In the genomic region with DNA sequence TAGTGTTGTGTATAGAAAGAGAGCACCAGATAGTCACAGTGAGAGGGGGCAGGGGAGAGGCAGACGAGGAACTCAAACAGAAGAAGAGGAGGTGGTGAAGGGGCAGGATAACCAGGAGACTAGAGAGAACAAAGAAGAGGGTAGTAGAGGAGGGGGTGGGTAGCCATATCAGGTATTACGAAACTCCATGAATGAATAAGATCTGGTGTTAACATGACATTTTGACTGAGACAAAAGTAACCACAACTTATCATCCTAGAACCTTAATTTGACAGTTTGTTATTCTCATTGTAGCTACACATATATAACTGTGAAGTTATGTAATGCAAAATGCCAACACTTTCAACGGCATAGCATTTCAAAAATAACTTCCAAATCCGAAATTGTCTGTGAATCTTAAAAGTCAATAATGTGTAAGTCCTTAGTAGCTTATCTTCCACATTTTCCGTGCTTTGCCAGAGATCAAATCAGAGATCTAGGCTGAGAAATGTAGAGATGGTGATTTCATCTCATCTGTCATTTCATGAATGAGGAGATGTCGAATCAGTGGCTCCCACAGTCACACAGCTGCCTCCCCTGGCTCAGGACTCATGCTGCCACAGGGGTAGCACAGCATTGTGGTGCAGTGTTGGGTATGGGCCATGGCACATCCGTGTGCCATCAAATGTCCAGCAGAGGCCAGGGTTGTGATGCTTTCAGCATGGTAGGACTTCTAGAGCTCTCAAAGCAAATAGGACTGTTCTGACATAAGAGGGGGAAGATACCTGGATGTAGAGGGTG, we compare ENCODE assay signal across 16 cellular contexts.
DNase-seq lines count a peak whose midpoint lies in the region; ATAC-seq, FAIRE-seq and TF ChIP-seq lines count a peak whose summit lies in the region.
"Had no signal": no experiment of that assay in that cellular context is flagged by ENCODE, and none has a peak within 500 bp of the region (broad histone marks: within the 10 kb centered on the region; RNA-seq: fewer than 3 reads in every experiment).

No MANE protein-coding gene starts in this region.

- peak; percentile 70 for FAIRE-seq in GM12878 (lab: Jason Lieb, UNC)

- POLR2A ChIA-PET in GM12878 (lab: Charles Lee), result interaction anchor here (0.6 to 3.8 kb wide), 8 partner anchors 9 to 523 kb away, joined by 3 to 22 read pairs (median 5); no protein-coding TSS in a partner anchor

- WGBS in GM12878 (ENCODE audit: insufficient coverage, insufficient replicate concordance, low lambda C conversion rate, missing lambda C conversion rate), result 11% methylated on average over 7 of the region's 7 CpGs

- peak overlapping the region; percentile 21 to 47 for H3K4me3 Mint-ChIP-seq in stimulated activated naive CD8-positive, alpha-beta T cell treated with anti-CD3 and anti-CD28 coated beads, Interleukin-15, amount 100 ng/mL, for 72 hours
- H3K4me3 Mint-ChIP-seq: activated naive CD8-positive, alpha-beta T cell treated with anti-CD3 and anti-CD28 coated beads, Interleukin-2, amount 10 ng/mL, durations not matched to agents 7 days and 5 days had no signal

- SMC1A ChIA-PET in GM12878 (lab: Charles Lee; ENCODE audit: uncharacterized antibody, unreplicated experiment), result interaction anchor here (0.6 to 5.0 kb wide), 25 partner anchors 9 to 379 kb away, joined by 3 to 57 read pairs (median 4); no protein-coding TSS in a partner anchor

- no peak overlapping the region; the same call in 1 of the 2 replicates for H2AFZ ChIP-seq in GM12878 (ENCODE audit: control insufficient read depth, low read depth, low read length)

- no TSS peak for BruUV-seq in GM12878 (replicated peaks; lab: Mats Ljungman, UMichigan)

- ATAC-seq in HG02884 (IDR thresholded peaks at IDR 0.05; ENCODE audit: unreplicated experiment), result peak; percentile 53
- ATAC-seq in GM12878, result peak; percentile 85
- peak; percentile 84 for ATAC-seq in stimulated activated naive CD8-positive, alpha-beta T cell treated with anti-CD3 and anti-CD28 coated beads, Interleukin-15, amount 100 ng/mL, for 72 hours
- no peak for ATAC-seq in HG02981 (IDR thresholded peaks at IDR 0.05; ENCODE audit: unreplicated experiment)

- no peaks in the 10 kb centered on the region for H3K9me3 Mint-ChIP-seq in stimulated activated naive CD8-positive, alpha-beta T cell treated with anti-CD3 and anti-CD28 coated beads, Interleukin-15, amount 100 ng/mL, for 72 hours
- H3K9me3 Mint-ChIP-seq: activated naive CD8-positive, alpha-beta T cell treated with anti-CD3 and anti-CD28 coated beads, Interleukin-2, amount 10 ng/mL, durations not matched to agents 7 days and 5 days had no signal

- H3K27me3 Mint-ChIP-seq in stimulated activated naive CD8-positive, alpha-beta T cell treated with anti-CD3 and anti-CD28 coated beads, Interleukin-15, amount 100 ng/mL, for 72 hours, result no peaks in the 10 kb centered on the region

- peaks cover 17% of the 10 kb centered on the region for H3K4me1 ChIP-seq in GM12878 (ENCODE audit: control insufficient read depth, insufficient read depth, low read length)

- no peaks in the 10 kb centered on the region for H4K20me1 ChIP-seq in GM12878 (ENCODE audit: control insufficient read depth, insufficient read depth)
- H4K20me1 ChIP-seq: BLaER1 treated with 17β-estradiol and CSF1 and Interleukin-3, amounts not matched to agents 10 nM and 100 nM had no signal

- H3K4me3 ChIP-seq in GM12878, result no peak overlapping the region
- H3K4me3 ChIP-seq: BLaER1 treated with 17β-estradiol and CSF1 and Interleukin-3, amounts not matched to agents 10 nM and 100 nM had no signal

- H3K4me1 Mint-ChIP-seq in stimulated activated naive CD8-positive, alpha-beta T cell treated with anti-CD3 and anti-CD28 coated beads, Interleukin-15, amount 100 ng/mL, for 72 hours, result peaks cover 18% of the 10 kb centered on the region
- H3K4me1 Mint-ChIP-seq: naive B cell had no signal

- in situ Hi-C loops in GM12878 (cut with MboI), result loop anchor here (10.0 kb wide), 1 partner anchor 520 kb away; no protein-coding TSS in a partner anchor

- H3K27ac Mint-ChIP-seq in stimulated activated naive CD8-positive, alpha-beta T cell treated with anti-CD3 and anti-CD28 coated beads, Interleukin-15, amount 100 ng/mL, for 72 hours, result peak overlapping the region; percentile 35 to 44
- H3K27ac Mint-ChIP-seq: activated naive CD8-positive, alpha-beta T cell treated with anti-CD3 and anti-CD28 coated beads, Interleukin-2, amount 10 ng/mL, durations not matched to agents 7 days and 5 days; naive B cell had no signal

- no peaks in the 10 kb centered on the region for H3K27me3 ChIP-seq in GM12878 (replicated peaks in 1 of 2; ENCODE audit: control insufficient read depth in 2 of 2, insufficient read depth in 2 of 2, low read length in 1 of 2)
- H3K27me3 ChIP-seq: BLaER1 treated with 17β-estradiol and CSF1 and Interleukin-3, amounts not matched to agents 10 nM and 100 nM had no signal

- peak overlapping the region; percentile 39 for H3K4me2 ChIP-seq in GM12878 (ENCODE audit: control insufficient read depth, insufficient read depth)
- H3K4me2 ChIP-seq: BLaER1 treated with 17β-estradiol and CSF1 and Interleukin-3, amounts not matched to agents 10 nM and 100 nM had no signal

- CTCF ChIA-PET in GM12878 (lab: Yijun Ruan, JAX), result interaction anchor here (0.8 to 5.8 kb wide), 15 partner anchors 12 to 522 kb away, joined by 3 to 56 read pairs (median 3); no protein-coding TSS in a partner anchor

- peak; percentile 92 to 96; a peak in 3 of 4 replicates for TF ChIP-seq EP300 in GM12878 (IDR thresholded peaks at IDR 0.05; ENCODE audit: borderline replicate concordance in 1 of 2, control insufficient read depth in 1 of 2, low read depth in 2 of 2, low read length in 2 of 2)

- no peak overlapping the region; the same call in 1 of the 2 replicates for H3K27ac ChIP-seq in GM12878 (ENCODE audit: control insufficient read depth, insufficient read depth)
- H3K27ac ChIP-seq: BLaER1 treated with 17β-estradiol and CSF1 and Interleukin-3, amounts not matched to agents 10 nM and 100 nM; epithelial cell of prostate had no signal

- TF ChIP-seq POLR2A in GM12878 (IDR thresholded peaks at IDR 0.05; ENCODE audit: low read depth, low read length), result no peak

- peak in 2 of 3 experiments; percentile 11 to 36; a peak in 3 of 6 replicates for TF ChIP-seq CTCF in GM12878 (IDR thresholded peaks at IDR 0.05 in 2 of 3, conservative IDR thresholded peaks at IDR 0.05 in 1 of 3; ENCODE audit: control insufficient read depth in 2 of 3, extremely low read depth in 1 of 3, insufficient read depth in 1 of 3, low read depth in 3 of 3, low read length in 3 of 3)

- peak; percentile 17 to 35 for DNase-seq in stimulated activated CD4-positive, alpha-beta T cell treated with anti-CD3 and anti-CD28 coated beads, Interleukin-15, amount 100 ng/mL, for 48 hours (ENCODE audit: low read depth in 2 of 2)
- no peak for DNase-seq in stimulated activated CD4-positive, alpha-beta T cell treated with anti-CD3 and anti-CD28 coated beads, Interleukin-12 subunit alpha, Interleukin-12 subunit beta, amount 100 ng/mL, for 4 hours
- DNase-seq in GM12878 (ENCODE audit: low read depth, low spot score) (no peak), NCI-H446 treated with DMSO at 0.1 percent for 48 hours (lab: John Stamatoyannopoulos, UW) (no peak), pons (ENCODE audit: low spot score) (no peak)
- DNase-seq in stimulated activated naive CD8-positive, alpha-beta T cell treated with anti-CD3 and anti-CD28 coated beads, Interleukin-15, amount 100 ng/mL, for 72 hours, result peak; percentile 8 to 34
- DNase-seq: activated CD4-positive, alpha-beta T cell treated with anti-CD3 and anti-CD28 coated beads for 4 hours; activated naive CD8-positive, alpha-beta T cell treated with anti-CD3 and anti-CD28 coated beads, Interleukin-2, amount 10 ng/mL, durations not matched to agents 7 days and 5 days; naive B cell; NCI-H1105 treated with DMSO at 0.1 percent for 48 hours; NCI-H345; retina had no signal

- H3K36me3 ChIP-seq in GM12878 (ENCODE audit: control insufficient read depth in 2 of 2, insufficient read depth in 2 of 2, low read length in 1 of 2), result no peaks in the 10 kb centered on the region

- RAD21 ChIA-PET in GM12878 (lab: Charles Lee; ENCODE audit: unreplicated experiment), result interaction anchor here (0.7 to 7.8 kb wide), 16 partner anchors 12 to 390 kb away, joined by 3 to 69 read pairs (median 4); a partner anchor contains a TSS

- no peaks in the 10 kb centered on the region for H3K9me3 ChIP-seq in GM12878 (replicated peaks; ENCODE audit: control insufficient read depth, insufficient read depth, low read length)
- H3K9me3 ChIP-seq: BLaER1 treated with 17β-estradiol and CSF1 and Interleukin-3, amounts not matched to agents 10 nM and 100 nM had no signal

- no peaks in the 10 kb centered on the region for H3K79me2 ChIP-seq in GM12878 (ENCODE audit: control insufficient read depth, insufficient read depth, low read length)

- intact Hi-C loops in GM12878 (cut with micrococcal nuclease; ENCODE audit: unreplicated experiment), result loop anchor here (5.0 kb wide), 3 partner anchors 38 to 372 kb away; no protein-coding TSS in a partner anchor

- no peak overlapping the region for H3K9ac ChIP-seq in GM12878 (ENCODE audit: control insufficient read depth, insufficient read depth, low read length)
- H3K9ac ChIP-seq: BLaER1 treated with 17β-estradiol and CSF1 and Interleukin-3, amounts not matched to agents 10 nM and 100 nM had no signal

- TF ChIP-seq RAD21 in GM12878 (IDR thresholded peaks at IDR 0.05; ENCODE audit: insufficient read depth, low read depth, low read length), result peak; percentile 18; the same call in 1 of the 2 replicates

TF ChIP-seq in GM12878, 131 proteins besides CTCF, POLR2A, EP300 and RAD21 (continues in another document):
- TF ChIP-seq SRF (IDR thresholded peaks at IDR 0.05; ENCODE audit: low read depth in 2 of 2, low read length in 2 of 2) (0 out of 4 replicates have a peak, but pooled peaks of 1 of the 2 experiments have one; percentile 47), TCF3 (IDR thresholded peaks at IDR 0.05; ENCODE audit: borderline replicate concordance, insufficient read depth, low read depth, low read length) (no peak), HDGF (IDR thresholded peaks at IDR 0.05) (0 out of 2 replicates have a peak, but pooled peaks have one; percentile 6), NR2F1 (conservative IDR thresholded peaks at IDR 0.05) (peak; percentile 69; the same call in 1 of the 2 replicates)
- TF ChIP-seq, protein P1, sequence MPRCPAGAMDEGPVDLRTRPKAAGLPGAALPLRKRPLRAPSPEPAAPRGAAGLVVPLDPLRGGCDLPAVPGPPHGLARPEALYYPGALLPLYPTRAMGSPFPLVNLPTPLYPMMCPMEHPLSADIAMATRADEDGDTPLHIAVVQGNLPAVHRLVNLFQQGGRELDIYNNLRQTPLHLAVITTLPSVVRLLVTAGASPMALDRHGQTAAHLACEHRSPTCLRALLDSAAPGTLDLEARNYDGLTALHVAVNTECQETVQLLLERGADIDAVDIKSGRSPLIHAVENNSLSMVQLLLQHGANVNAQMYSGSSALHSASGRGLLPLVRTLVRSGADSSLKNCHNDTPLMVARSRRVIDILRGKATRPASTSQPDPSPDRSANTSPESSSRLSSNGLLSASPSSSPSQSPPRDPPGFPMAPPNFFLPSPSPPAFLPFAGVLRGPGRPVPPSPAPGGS (IDR thresholded peaks at IDR 0.05; ENCODE audit: borderline replicate concordance, insufficient read depth, low read depth, low read length, poor library complexity, severe bottlenecking), result no peak

Comparison
In these comparisons a context has a peak if more than half of its experiments do, and no peak if none do; other contexts are left out.
1. DNase-seq: peak in stimulated activated CD4-positive, alpha-beta T cell treated with anti-CD3 and anti-CD28 coated beads, Interleukin-15, amount 100 ng/mL, for 48 hours (2 of 2) and stimulated activated naive CD8-positive, alpha-beta T cell treated with anti-CD3 and anti-CD28 coated beads, Interleukin-15, amount 100 ng/mL, for 72 hours (2 of 2); none in stimulated activated CD4-positive, alpha-beta T cell treated with anti-CD3 and anti-CD28 coated beads, Interleukin-12 subunit alpha, Interleukin-12 subunit beta, amount 100 ng/mL, for 4 hours (single experiment), GM12878 (single experiment), NCI-H446 treated with DMSO at 0.1 percent for 48 hours (single experiment) and pons (single experiment).